In genomic region chr1:110355321-110355720, GRCh38 we compare ENCODE assay signal across 20 cellular contexts.
"Had no signal": no experiment of that assay in that cellular context is flagged by ENCODE, and none has a peak within 500 bp of the region (broad histone marks: within the 10 kb centered on the region; RNA-seq: fewer than 3 reads in every experiment).

No MANE protein-coding gene starts in this region.

- H3K4me3 ChIP-seq: cardiac muscle cell, esophagus muscularis mucosa, gastroesophageal sphincter, heart left ventricle, left lung, tibial nerve had no signal

- H3K9me3 Mint-ChIP-seq: activated CD4-positive, alpha-beta memory T cell treated with anti-CD3 and anti-CD28 coated beads for 36 hours; activated T-cell treated with anti-CD3 and anti-CD28 coated beads, Interleukin-2, amount 50 U/mL, for 24 hours; dendritic cell treated with granulocyte-macrophage colony-stimulating factor and Interleukin-4, amounts not matched to agents 40 ng/mL and 50 ng/mL, for 4 days; nephron; T-helper 2 cell treated with Interferon-gamma antibody and Interleukin-4, amounts not matched to agents 5 μg/mL and 100 μg/mL, for 36 hours had no signal

- H3K27me3 ChIP-seq: cardiac muscle cell, esophagus muscularis mucosa, gastroesophageal sphincter, heart left ventricle, left lung, tibial nerve had no signal

- H3K27ac ChIP-seq: cardiac muscle cell, esophagus muscularis mucosa, gastroesophageal sphincter, heart left ventricle, left lung, tibial nerve had no signal

- H3K27me3 Mint-ChIP-seq: activated CD4-positive, alpha-beta memory T cell treated with anti-CD3 and anti-CD28 coated beads for 36 hours; activated naive CD8-positive, alpha-beta T cell; activated T-cell treated with anti-CD3 and anti-CD28 coated beads, Interleukin-2, amount 50 U/mL, for 24 hours; dendritic cell treated with granulocyte-macrophage colony-stimulating factor and Interleukin-4, amounts not matched to agents 40 ng/mL and 50 ng/mL, for 4 days had no signal

- ATAC-seq: gastroesophageal sphincter, heart left ventricle, left lung had no signal

- DNase-seq: activated CD4-positive, alpha-beta memory T cell treated with anti-CD3 and anti-CD28 coated beads for 36 hours; activated effector memory CD4-positive, alpha-beta T cell treated with anti-CD3 and anti-CD28 coated beads, Interleukin-2, amount 50 U/mL, for 16 hours; activated T-cell treated with anti-CD3 and anti-CD28 coated beads, Interleukin-2, amount 50 U/mL, for 24 hours; amygdala; effector CD8-positive, alpha-beta T cell; heart left ventricle; left lung; midbrain; nucleus accumbens; posterior cingulate gyrus; retina; stimulated activated naive CD4-positive, alpha-beta T cell had no signal

- H3K4me3 Mint-ChIP-seq: activated CD4-positive, alpha-beta memory T cell treated with anti-CD3 and anti-CD28 coated beads for 36 hours; activated naive CD8-positive, alpha-beta T cell; activated T-cell treated with anti-CD3 and anti-CD28 coated beads, Interleukin-2, amount 50 U/mL, for 24 hours; dendritic cell treated with granulocyte-macrophage colony-stimulating factor and Interleukin-4, amounts not matched to agents 40 ng/mL and 50 ng/mL, for 4 days; nephron; T-helper 2 cell treated with Interferon-gamma antibody and Interleukin-4, amounts not matched to agents 5 μg/mL and 100 μg/mL, for 36 hours had no signal

- H3K27ac Mint-ChIP-seq: activated CD4-positive, alpha-beta memory T cell treated with anti-CD3 and anti-CD28 coated beads for 36 hours; activated naive CD8-positive, alpha-beta T cell; activated T-cell treated with anti-CD3 and anti-CD28 coated beads, Interleukin-2, amount 50 U/mL, for 24 hours; dendritic cell treated with granulocyte-macrophage colony-stimulating factor and Interleukin-4, amounts not matched to agents 40 ng/mL and 50 ng/mL, for 4 days; nephron; T-helper 2 cell treated with Interferon-gamma antibody and Interleukin-4, amounts not matched to agents 5 μg/mL and 100 μg/mL, for 36 hours had no signal

- H3K9me3 ChIP-seq: esophagus muscularis mucosa, gastroesophageal sphincter, heart left ventricle, left lung, tibial nerve had no signal
